1 cellular context compared by ENCODE assay signal in genomic region chr5:140557136-140557805, GRCh38.
TF ChIP-seq lines count a peak whose summit lies in the region.

TSS of gene SRA1 (minus strand) at chr5:140557473. CDS start at chr5:140557452, 21 bp downstream.

TF ChIP-seq in HepG2, 621 proteins besides CTCF, POLR2A, EP300 and RAD21 (continued from another document and continues in another):
- TF ChIP-seq, protein P1, sequence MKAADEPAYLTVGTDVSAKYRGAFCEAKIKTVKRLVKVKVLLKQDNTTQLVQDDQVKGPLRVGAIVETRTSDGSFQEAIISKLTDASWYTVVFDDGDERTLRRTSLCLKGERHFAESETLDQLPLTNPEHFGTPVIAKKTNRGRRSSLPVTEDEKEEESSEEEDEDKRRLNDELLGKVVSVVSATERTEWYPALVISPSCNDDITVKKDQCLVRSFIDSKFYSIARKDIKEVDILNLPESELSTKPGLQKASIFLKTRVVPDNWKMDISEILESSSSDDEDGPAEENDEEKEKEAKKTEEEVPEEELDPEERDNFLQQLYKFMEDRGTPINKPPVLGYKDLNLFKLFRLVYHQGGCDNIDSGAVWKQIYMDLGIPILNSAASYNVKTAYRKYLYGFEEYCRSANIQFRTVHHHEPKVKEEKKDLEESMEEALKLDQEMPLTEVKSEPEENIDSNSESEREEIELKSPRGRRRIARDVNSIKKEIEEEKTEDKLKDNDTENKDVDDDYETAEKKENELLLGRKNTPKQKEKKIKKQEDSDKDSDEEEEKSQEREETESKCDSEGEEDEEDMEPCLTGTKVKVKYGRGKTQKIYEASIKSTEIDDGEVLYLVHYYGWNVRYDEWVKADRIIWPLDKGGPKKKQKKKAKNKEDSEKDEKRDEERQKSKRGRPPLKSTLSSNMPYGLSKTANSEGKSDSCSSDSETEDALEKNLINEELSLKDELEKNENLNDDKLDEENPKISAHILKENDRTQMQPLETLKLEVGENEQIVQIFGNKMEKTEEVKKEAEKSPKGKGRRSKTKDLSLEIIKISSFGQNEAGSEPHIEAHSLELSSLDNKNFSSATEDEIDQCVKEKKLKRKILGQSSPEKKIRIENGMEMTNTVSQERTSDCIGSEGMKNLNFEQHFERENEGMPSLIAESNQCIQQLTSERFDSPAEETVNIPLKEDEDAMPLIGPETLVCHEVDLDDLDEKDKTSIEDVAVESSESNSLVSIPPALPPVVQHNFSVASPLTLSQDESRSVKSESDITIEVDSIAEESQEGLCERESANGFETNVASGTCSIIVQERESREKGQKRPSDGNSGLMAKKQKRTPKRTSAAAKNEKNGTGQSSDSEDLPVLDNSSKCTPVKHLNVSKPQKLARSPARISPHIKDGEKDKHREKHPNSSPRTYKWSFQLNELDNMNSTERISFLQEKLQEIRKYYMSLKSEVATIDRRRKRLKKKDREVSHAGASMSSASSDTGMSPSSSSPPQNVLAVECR (CRISPR knock-in tag; IDR thresholded peaks at IDR 0.05; ENCODE audit: borderline replicate concordance) = peak; percentile 95
- TF ChIP-seq, protein P2, sequence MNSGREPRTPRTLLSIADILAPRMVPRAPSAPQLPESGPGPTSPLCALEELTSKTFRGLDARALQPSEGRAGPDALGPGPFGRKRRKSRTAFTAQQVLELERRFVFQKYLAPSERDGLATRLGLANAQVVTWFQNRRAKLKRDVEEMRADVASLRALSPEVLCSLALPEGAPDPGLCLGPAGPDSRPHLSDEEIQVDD (CRISPR knock-in tag; IDR thresholded peaks at IDR 0.05; ENCODE audit: borderline replicate concordance) = no peak; the same call in 1 of the 2 replicates
- no peak for TF ChIP-seq ZNF326 (CRISPR knock-in tag; IDR thresholded peaks at IDR 0.05; ENCODE audit: borderline replicate concordance)
- TF ChIP-seq, protein P3, sequence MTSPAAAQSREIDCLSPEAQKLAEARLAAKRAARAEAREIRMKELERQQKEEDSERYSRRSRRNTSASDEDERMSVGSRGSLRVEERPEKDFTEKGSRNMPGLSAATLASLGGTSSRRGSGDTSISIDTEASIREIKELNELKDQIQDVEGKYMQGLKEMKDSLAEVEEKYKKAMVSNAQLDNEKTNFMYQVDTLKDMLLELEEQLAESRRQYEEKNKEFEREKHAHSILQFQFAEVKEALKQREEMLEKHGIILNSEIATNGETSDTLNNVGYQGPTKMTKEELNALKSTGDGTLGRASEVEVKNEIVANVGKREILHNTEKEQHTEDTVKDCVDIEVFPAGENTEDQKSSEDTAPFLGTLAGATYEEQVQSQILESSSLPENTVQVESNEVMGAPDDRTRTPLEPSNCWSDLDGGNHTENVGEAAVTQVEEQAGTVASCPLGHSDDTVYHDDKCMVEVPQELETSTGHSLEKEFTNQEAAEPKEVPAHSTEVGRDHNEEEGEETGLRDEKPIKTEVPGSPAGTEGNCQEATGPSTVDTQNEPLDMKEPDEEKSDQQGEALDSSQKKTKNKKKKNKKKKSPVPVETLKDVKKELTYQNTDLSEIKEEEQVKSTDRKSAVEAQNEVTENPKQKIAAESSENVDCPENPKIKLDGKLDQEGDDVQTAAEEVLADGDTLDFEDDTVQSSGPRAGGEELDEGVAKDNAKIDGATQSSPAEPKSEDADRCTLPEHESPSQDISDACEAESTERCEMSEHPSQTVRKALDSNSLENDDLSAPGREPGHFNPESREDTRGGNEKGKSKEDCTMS (CRISPR knock-in tag; conservative IDR thresholded peaks at IDR 0.05) = no peak
- 0 out of 2 replicates have a peak, but pooled peaks have one; percentile 64 for TF ChIP-seq CC2D1A (CRISPR knock-in tag; IDR thresholded peaks at IDR 0.05)
- TF ChIP-seq ZNF768 (CRISPR knock-in tag; IDR thresholded peaks at IDR 0.05) = peak; percentile 75
- peak; percentile 67; the same call in 1 of the 2 replicates for TF ChIP-seq ZNF547 (CRISPR knock-in tag; IDR thresholded peaks at IDR 0.05)
- TF ChIP-seq NR2F1 (CRISPR knock-in tag; IDR thresholded peaks at IDR 0.05) = no peak
- TF ChIP-seq MYPOP (CRISPR knock-in tag; IDR thresholded peaks at IDR 0.05) = 0 out of 2 replicates have a peak, but pooled peaks have one; percentile 27
- peak; percentile 77 for TF ChIP-seq CHCHD3 (CRISPR knock-in tag; IDR thresholded peaks at IDR 0.05)
- peak; percentile 92; the same call in 1 of the 2 replicates for TF ChIP-seq EEA1 (CRISPR knock-in tag; IDR thresholded peaks at IDR 0.05; ENCODE audit: borderline replicate concordance)
- no peak for TF ChIP-seq HNF4G (IDR thresholded peaks at IDR 0.05; ENCODE audit: borderline replicate concordance, low read depth, low read length)
- no peak; the same call in 1 of the 2 replicates for TF ChIP-seq HNF4G (CRISPR knock-in tag; IDR thresholded peaks at IDR 0.05; ENCODE audit: borderline replicate concordance, low read depth)
- TF ChIP-seq JUND (CRISPR knock-in tag; IDR thresholded peaks at IDR 0.05) = 0 out of 2 replicates have a peak, but pooled peaks have one; percentile 42
- TF ChIP-seq NFRKB (IDR thresholded peaks at IDR 0.05) = no peak
- 0 out of 2 replicates have a peak, but pooled peaks have one; percentile 11 for TF ChIP-seq ZNF619 (CRISPR knock-in tag; IDR thresholded peaks at IDR 0.05)
- TF ChIP-seq ZBTB33 (CRISPR knock-in tag; IDR thresholded peaks at IDR 0.05) = 0 out of 2 replicates have a peak, but pooled peaks have one; percentile 8
- TF ChIP-seq AHR (CRISPR knock-in tag; IDR thresholded peaks at IDR 0.05) = no peak
- no peak for TF ChIP-seq MED13 (CRISPR knock-in tag; IDR thresholded peaks at IDR 0.05)
- TF ChIP-seq SCMH1 (CRISPR knock-in tag; IDR thresholded peaks at IDR 0.05; ENCODE audit: borderline replicate concordance) = no peak
- TF ChIP-seq GATAD1 (CRISPR knock-in tag; IDR thresholded peaks at IDR 0.05) = peak; percentile 90
- TF ChIP-seq HDAC2 (CRISPR knock-in tag; IDR thresholded peaks at IDR 0.05) = peak; percentile 58
- peak; percentile 79 for TF ChIP-seq MED1 (CRISPR knock-in tag; IDR thresholded peaks at IDR 0.05)
- peak; percentile 41 for TF ChIP-seq HNRNPK (IDR thresholded peaks at IDR 0.05; ENCODE audit: low read depth, low read length, poor library complexity, severe bottlenecking)
- peak; percentile 53; the same call in 1 of the 2 replicates for TF ChIP-seq ZNF3 (CRISPR knock-in tag; IDR thresholded peaks at IDR 0.05)
- TF ChIP-seq ZNF451 (CRISPR knock-in tag; IDR thresholded peaks at IDR 0.05) = peak; percentile 62
- TF ChIP-seq ZBTB21 (CRISPR knock-in tag; IDR thresholded peaks at IDR 0.05) = 0 out of 2 replicates have a peak, but pooled peaks have one; percentile 35
- TF ChIP-seq, protein P4, sequence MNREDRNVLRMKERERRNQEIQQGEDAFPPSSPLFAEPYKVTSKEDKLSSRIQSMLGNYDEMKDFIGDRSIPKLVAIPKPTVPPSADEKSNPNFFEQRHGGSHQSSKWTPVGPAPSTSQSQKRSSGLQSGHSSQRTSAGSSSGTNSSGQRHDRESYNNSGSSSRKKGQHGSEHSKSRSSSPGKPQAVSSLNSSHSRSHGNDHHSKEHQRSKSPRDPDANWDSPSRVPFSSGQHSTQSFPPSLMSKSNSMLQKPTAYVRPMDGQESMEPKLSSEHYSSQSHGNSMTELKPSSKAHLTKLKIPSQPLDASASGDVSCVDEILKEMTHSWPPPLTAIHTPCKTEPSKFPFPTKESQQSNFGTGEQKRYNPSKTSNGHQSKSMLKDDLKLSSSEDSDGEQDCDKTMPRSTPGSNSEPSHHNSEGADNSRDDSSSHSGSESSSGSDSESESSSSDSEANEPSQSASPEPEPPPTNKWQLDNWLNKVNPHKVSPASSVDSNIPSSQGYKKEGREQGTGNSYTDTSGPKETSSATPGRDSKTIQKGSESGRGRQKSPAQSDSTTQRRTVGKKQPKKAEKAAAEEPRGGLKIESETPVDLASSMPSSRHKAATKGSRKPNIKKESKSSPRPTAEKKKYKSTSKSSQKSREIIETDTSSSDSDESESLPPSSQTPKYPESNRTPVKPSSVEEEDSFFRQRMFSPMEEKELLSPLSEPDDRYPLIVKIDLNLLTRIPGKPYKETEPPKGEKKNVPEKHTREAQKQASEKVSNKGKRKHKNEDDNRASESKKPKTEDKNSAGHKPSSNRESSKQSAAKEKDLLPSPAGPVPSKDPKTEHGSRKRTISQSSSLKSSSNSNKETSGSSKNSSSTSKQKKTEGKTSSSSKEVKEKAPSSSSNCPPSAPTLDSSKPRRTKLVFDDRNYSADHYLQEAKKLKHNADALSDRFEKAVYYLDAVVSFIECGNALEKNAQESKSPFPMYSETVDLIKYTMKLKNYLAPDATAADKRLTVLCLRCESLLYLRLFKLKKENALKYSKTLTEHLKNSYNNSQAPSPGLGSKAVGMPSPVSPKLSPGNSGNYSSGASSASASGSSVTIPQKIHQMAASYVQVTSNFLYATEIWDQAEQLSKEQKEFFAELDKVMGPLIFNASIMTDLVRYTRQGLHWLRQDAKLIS (CRISPR knock-in tag; IDR thresholded peaks at IDR 0.05) = peak; percentile 37; the same call in 1 of the 2 replicates
- TF ChIP-seq GATAD2A (CRISPR knock-in tag; IDR thresholded peaks at IDR 0.05) = peak; percentile 59
- no peak; a peak in 1 of 4 replicates for TF ChIP-seq REST (IDR thresholded peaks at IDR 0.05; ENCODE audit: borderline replicate concordance in 1 of 2, low read depth in 1 of 2, low read length in 2 of 2)
- 0 out of 2 replicates have a peak, but pooled peaks have one; percentile 19 for TF ChIP-seq HMG20B (CRISPR knock-in tag; conservative IDR thresholded peaks at IDR 0.05)
- TF ChIP-seq FOXP1 (IDR thresholded peaks at IDR 0.05) = no peak
- TF ChIP-seq FOXP1 (CRISPR knock-in tag; IDR thresholded peaks at IDR 0.05) = 0 out of 2 replicates have a peak, but pooled peaks have one; percentile 8
- peak; percentile 59 for TF ChIP-seq NFYC (CRISPR knock-in tag; IDR thresholded peaks at IDR 0.05)
- peak; percentile 79 for TF ChIP-seq TAF15 (IDR thresholded peaks at IDR 0.05; ENCODE audit: low read depth, low read length, poor library complexity, severe bottlenecking)
- TF ChIP-seq ZNF724P (CRISPR knock-in tag; IDR thresholded peaks at IDR 0.05; ENCODE audit: borderline replicate concordance) = peak; percentile 93; the same call in 1 of the 2 replicates
- peak; percentile 49; the same call in 1 of the 2 replicates for TF ChIP-seq ZKSCAN8 (CRISPR knock-in tag; IDR thresholded peaks at IDR 0.05; ENCODE audit: borderline replicate concordance)
- peak; percentile 21; the same call in 1 of the 2 replicates for TF ChIP-seq SNAI1 (CRISPR knock-in tag; IDR thresholded peaks at IDR 0.05; ENCODE audit: borderline replicate concordance)
- TF ChIP-seq SAP130 (CRISPR knock-in tag; IDR thresholded peaks at IDR 0.05; ENCODE audit: low read depth) = peak; percentile 97
- TF ChIP-seq PPARG (CRISPR knock-in tag; conservative IDR thresholded peaks at IDR 0.05) = peak; percentile 12; the same call in 1 of the 2 replicates
- TF ChIP-seq ZNF598 (CRISPR knock-in tag; IDR thresholded peaks at IDR 0.05; ENCODE audit: borderline replicate concordance) = peak; percentile 36; the same call in 1 of the 2 replicates
- TF ChIP-seq, protein P5, sequence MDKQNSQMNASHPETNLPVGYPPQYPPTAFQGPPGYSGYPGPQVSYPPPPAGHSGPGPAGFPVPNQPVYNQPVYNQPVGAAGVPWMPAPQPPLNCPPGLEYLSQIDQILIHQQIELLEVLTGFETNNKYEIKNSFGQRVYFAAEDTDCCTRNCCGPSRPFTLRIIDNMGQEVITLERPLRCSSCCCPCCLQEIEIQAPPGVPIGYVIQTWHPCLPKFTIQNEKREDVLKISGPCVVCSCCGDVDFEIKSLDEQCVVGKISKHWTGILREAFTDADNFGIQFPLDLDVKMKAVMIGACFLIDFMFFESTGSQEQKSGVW (CRISPR knock-in tag; IDR thresholded peaks at IDR 0.05; ENCODE audit: borderline replicate concordance) = no peak
- TF ChIP-seq NR2F6 (IDR thresholded peaks at IDR 0.05) = no peak
- TF ChIP-seq NR2F6 (CRISPR knock-in tag; IDR thresholded peaks at IDR 0.05) = peak; percentile 45; the same call in 1 of the 2 replicates
- 0 out of 2 replicates have a peak, but pooled peaks have one; percentile 23 for TF ChIP-seq IRX3 (CRISPR knock-in tag; IDR thresholded peaks at IDR 0.05; ENCODE audit: borderline replicate concordance, low read depth)
- peak; percentile 69; the same call in 1 of the 2 replicates for TF ChIP-seq CCDC6 (CRISPR knock-in tag; IDR thresholded peaks at IDR 0.05)
